ENCODE assay signal across 1 cellular context in the genomic region with DNA sequence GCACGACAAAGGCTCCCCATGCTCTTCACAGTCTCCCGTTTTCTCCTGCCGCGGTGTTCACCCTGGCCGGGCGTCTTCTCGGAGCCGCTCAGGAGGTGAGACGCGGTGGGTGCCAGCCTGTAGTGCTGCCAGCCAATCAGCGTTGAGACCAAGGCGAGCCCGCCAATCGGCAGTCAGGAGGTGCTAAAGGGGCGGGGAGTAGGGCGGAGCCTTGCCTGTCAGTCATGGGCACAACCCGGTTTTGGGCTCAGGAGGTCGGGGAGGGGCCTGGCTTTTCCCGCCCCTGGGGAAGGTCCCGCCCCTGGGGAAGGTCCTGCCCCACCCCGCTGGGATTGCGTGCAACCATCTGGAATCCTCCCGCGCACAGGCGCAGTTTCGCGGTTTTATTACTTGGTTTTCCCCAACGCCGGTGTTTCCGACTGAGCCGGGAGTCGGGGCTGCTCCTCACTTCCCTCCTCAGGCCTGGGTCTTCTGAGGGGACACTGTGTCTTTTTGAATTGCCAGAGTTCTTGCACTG.
TF ChIP-seq lines count a peak whose summit lies in the region.

Gene PRDM7, minus strand, starts transcription at position 92 of the 517 bp plus-strand sequence. CDS start 1,421 bp downstream, outside the sequence.

TF ChIP-seq in K562, 482 proteins besides CTCF, POLR2A, EP300 and RAD21 (continued from another document and continues in another):
- TF ChIP-seq MGA (IDR thresholded peaks at IDR 0.05) (peak; percentile 37; the same call in 1 of the 2 replicates), MED1 (CRISPR knock-in tag; IDR thresholded peaks at IDR 0.05; ENCODE audit: borderline replicate concordance) (no peak), SOX6 (IDR thresholded peaks at IDR 0.05) (no peak), SMARCB1 (IDR thresholded peaks at IDR 0.05; ENCODE audit: insufficient read length, low read depth) (no peak), KLF1 (tag; IDR thresholded peaks at IDR 0.05) (no peak), ZBTB2 (IDR thresholded peaks at IDR 0.05) (no peak), ATF3 (IDR thresholded peaks at IDR 0.05) (no peak; the same call in 1 of the 2 replicates), ATF3 (CRISPR knock-in tag; conservative IDR thresholded peaks at IDR 0.05) (no peak)
- TF ChIP-seq, protein P1, sequence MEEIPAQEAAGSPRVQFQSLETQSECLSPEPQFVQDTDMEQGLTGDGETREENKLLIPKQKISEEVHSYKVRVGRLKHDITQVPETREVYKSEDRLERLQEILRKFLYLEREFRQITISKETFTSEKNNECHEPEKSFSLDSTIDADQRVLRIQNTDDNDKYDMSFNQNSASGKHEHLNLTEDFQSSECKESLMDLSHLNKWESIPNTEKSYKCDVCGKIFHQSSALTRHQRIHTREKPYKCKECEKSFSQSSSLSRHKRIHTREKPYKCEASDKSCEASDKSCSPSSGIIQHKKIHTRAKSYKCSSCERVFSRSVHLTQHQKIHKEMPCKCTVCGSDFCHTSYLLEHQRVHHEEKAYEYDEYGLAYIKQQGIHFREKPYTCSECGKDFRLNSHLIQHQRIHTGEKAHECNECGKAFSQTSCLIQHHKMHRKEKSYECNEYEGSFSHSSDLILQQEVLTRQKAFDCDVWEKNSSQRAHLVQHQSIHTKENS (CRISPR knock-in tag; IDR thresholded peaks at IDR 0.05) = no peak
- TF ChIP-seq, protein P2, sequence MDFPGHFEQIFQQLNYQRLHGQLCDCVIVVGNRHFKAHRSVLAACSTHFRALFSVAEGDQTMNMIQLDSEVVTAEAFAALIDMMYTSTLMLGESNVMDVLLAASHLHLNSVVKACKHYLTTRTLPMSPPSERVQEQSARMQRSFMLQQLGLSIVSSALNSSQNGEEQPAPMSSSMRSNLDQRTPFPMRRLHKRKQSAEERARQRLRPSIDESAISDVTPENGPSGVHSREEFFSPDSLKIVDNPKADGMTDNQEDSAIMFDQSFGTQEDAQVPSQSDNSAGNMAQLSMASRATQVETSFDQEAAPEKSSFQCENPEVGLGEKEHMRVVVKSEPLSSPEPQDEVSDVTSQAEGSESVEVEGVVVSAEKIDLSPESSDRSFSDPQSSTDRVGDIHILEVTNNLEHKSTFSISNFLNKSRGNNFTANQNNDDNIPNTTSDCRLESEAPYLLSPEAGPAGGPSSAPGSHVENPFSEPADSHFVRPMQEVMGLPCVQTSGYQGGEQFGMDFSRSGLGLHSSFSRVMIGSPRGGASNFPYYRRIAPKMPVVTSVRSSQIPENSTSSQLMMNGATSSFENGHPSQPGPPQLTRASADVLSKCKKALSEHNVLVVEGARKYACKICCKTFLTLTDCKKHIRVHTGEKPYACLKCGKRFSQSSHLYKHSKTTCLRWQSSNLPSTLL (IDR thresholded peaks at IDR 0.05) = no peak
- TF ChIP-seq, protein P3, sequence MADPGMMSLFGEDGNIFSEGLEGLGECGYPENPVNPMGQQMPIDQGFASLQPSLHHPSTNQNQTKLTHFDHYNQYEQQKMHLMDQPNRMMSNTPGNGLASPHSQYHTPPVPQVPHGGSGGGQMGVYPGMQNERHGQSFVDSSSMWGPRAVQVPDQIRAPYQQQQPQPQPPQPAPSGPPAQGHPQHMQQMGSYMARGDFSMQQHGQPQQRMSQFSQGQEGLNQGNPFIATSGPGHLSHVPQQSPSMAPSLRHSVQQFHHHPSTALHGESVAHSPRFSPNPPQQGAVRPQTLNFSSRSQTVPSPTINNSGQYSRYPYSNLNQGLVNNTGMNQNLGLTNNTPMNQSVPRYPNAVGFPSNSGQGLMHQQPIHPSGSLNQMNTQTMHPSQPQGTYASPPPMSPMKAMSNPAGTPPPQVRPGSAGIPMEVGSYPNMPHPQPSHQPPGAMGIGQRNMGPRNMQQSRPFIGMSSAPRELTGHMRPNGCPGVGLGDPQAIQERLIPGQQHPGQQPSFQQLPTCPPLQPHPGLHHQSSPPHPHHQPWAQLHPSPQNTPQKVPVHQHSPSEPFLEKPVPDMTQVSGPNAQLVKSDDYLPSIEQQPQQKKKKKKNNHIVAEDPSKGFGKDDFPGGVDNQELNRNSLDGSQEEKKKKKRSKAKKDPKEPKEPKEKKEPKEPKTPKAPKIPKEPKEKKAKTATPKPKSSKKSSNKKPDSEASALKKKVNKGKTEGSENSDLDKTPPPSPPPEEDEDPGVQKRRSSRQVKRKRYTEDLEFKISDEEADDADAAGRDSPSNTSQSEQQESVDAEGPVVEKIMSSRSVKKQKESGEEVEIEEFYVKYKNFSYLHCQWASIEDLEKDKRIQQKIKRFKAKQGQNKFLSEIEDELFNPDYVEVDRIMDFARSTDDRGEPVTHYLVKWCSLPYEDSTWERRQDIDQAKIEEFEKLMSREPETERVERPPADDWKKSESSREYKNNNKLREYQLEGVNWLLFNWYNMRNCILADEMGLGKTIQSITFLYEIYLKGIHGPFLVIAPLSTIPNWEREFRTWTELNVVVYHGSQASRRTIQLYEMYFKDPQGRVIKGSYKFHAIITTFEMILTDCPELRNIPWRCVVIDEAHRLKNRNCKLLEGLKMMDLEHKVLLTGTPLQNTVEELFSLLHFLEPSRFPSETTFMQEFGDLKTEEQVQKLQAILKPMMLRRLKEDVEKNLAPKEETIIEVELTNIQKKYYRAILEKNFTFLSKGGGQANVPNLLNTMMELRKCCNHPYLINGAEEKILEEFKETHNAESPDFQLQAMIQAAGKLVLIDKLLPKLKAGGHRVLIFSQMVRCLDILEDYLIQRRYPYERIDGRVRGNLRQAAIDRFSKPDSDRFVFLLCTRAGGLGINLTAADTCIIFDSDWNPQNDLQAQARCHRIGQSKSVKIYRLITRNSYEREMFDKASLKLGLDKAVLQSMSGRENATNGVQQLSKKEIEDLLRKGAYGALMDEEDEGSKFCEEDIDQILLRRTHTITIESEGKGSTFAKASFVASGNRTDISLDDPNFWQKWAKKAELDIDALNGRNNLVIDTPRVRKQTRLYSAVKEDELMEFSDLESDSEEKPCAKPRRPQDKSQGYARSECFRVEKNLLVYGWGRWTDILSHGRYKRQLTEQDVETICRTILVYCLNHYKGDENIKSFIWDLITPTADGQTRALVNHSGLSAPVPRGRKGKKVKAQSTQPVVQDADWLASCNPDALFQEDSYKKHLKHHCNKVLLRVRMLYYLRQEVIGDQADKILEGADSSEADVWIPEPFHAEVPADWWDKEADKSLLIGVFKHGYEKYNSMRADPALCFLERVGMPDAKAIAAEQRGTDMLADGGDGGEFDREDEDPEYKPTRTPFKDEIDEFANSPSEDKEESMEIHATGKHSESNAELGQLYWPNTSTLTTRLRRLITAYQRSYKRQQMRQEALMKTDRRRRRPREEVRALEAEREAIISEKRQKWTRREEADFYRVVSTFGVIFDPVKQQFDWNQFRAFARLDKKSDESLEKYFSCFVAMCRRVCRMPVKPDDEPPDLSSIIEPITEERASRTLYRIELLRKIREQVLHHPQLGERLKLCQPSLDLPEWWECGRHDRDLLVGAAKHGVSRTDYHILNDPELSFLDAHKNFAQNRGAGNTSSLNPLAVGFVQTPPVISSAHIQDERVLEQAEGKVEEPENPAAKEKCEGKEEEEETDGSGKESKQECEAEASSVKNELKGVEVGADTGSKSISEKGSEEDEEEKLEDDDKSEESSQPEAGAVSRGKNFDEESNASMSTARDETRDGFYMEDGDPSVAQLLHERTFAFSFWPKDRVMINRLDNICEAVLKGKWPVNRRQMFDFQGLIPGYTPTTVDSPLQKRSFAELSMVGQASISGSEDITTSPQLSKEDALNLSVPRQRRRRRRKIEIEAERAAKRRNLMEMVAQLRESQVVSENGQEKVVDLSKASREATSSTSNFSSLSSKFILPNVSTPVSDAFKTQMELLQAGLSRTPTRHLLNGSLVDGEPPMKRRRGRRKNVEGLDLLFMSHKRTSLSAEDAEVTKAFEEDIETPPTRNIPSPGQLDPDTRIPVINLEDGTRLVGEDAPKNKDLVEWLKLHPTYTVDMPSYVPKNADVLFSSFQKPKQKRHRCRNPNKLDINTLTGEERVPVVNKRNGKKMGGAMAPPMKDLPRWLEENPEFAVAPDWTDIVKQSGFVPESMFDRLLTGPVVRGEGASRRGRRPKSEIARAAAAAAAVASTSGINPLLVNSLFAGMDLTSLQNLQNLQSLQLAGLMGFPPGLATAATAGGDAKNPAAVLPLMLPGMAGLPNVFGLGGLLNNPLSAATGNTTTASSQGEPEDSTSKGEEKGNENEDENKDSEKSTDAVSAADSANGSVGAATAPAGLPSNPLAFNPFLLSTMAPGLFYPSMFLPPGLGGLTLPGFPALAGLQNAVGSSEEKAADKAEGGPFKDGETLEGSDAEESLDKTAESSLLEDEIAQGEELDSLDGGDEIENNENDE (IDR thresholded peaks at IDR 0.05; ENCODE audit: low read depth, low read length) = no peak
